ENCODE assay signal across 8 cellular contexts in the genomic region with DNA sequence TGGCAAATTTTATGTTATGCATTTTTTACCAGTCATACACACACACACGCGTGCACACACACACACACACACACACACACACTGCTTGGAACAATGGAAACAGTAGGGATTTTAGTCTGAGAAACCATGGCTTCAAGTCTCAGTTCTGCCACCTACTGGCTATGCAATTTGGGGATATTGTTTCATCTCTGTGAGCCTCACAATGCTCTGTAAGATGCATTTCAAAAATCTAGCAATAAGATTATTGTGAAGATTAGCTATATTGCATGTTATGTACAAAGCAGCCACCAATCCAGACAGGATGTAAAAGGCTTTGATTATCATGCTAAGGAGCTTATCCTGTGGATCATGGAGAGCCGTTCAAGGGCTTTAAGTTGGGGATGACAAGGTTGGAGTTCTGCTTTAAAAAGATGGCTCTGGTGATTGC.
A peak's percentile ranks its signal among the peaks of the same experiment; 100 is the strongest.
DNase-seq lines count a peak whose midpoint lies in the region; ATAC-seq and TF ChIP-seq lines count a peak whose summit lies in the region.

No MANE protein-coding gene starts in this region.

- no peaks in the 10 kb centered on the region for H3K9me3 ChIP-seq in AG04450 (ENCODE audit: control insufficient read depth, insufficient read depth, low read length)

- POLR2A ChIA-PET in AG04450 (lab: Yijun Ruan, JAX) (no interaction called here), WTC11 (lab: Charles Lee) (no interaction called here)

- DNase-seq in AG04450 (ENCODE audit: low read depth, low spot score) (peak; percentile 23), GM12864 (ENCODE audit: low read depth) (no peak), NCI-H187 treated with DMSO at 0.1 percent for 48 hours (lab: John Stamatoyannopoulos, UW) (peak; percentile 16), WTC11 (ENCODE audit: low spot score) (no peak), iris pigment epithelial cell (ENCODE audit: low read depth) (peak; percentile 65), activated T-cell treated with anti-CD3 and anti-CD28 coated beads for 4 hours (no peak)

- peaks cover 45% of the 10 kb centered on the region for H3K4me1 Mint-ChIP-seq in WTC11

- no peak overlapping the region for H3K4me3 ChIP-seq in AG04450 (ENCODE audit: low read depth, low read length)
- H3K4me3 ChIP-seq in GM12864 (ENCODE audit: low read depth, low read length), result no peak overlapping the region

- no peaks in the 10 kb centered on the region for H3K27me3 ChIP-seq in AG04450 (ENCODE audit: control insufficient read depth, insufficient read depth, low read length)

- no peak overlapping the region for H3K27ac ChIP-seq in AG04450 (ENCODE audit: low read depth, low read length)

- ATAC-seq in WTC11, result peak; percentile 47
- no peak for ATAC-seq in GM21717 (IDR thresholded peaks at IDR 0.05; ENCODE audit: unreplicated experiment)
- ATAC-seq in GM21381 (IDR thresholded peaks at IDR 0.05; ENCODE audit: unreplicated experiment), result no peak

- H3K9me3 Mint-ChIP-seq in WTC11, result no peaks in the 10 kb centered on the region

- no peaks in the 10 kb centered on the region for H3K36me3 Mint-ChIP-seq in WTC11

- no peaks in the 10 kb centered on the region for H3K27me3 Mint-ChIP-seq in WTC11 (ENCODE audit: low read depth)

- no peak overlapping the region for H3K4me3 Mint-ChIP-seq in WTC11

- CTCF ChIA-PET in AG04450 (lab: Charles Lee) (interaction anchor here (0.7 to 1.7 kb wide), 8 partner anchors 9 to 418 kb away, joined by 3 to 7 read pairs (median 3); no protein-coding TSS in a partner anchor), WTC11 (lab: Charles Lee) (interaction anchor here (0.8 to 1.4 kb wide), 4 partner anchors 9 to 140 kb away, joined by 3 read pairs; no protein-coding TSS in a partner anchor)

- TF ChIP-seq CTCF in AG04450 (IDR thresholded peaks at IDR 0.05; ENCODE audit: low read depth, low read length) (peak; percentile 54), GM12864 (IDR thresholded peaks at IDR 0.05; ENCODE audit: low read depth, low read length, missing control alignments) (peak; percentile 66), WTC11 (IDR thresholded peaks at IDR 0.05) (no peak)

- H3K27ac Mint-ChIP-seq in WTC11, result no peak overlapping the region

TF ChIP-seq in WTC11, 78 proteins besides CTCF, POLR2A, EP300 and RAD21:
- TF ChIP-seq, protein P1, sequence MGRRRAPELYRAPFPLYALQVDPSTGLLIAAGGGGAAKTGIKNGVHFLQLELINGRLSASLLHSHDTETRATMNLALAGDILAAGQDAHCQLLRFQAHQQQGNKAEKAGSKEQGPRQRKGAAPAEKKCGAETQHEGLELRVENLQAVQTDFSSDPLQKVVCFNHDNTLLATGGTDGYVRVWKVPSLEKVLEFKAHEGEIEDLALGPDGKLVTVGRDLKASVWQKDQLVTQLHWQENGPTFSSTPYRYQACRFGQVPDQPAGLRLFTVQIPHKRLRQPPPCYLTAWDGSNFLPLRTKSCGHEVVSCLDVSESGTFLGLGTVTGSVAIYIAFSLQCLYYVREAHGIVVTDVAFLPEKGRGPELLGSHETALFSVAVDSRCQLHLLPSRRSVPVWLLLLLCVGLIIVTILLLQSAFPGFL (CRISPR knock-in tag; IDR thresholded peaks at IDR 0.05; ENCODE audit: borderline replicate concordance), result no peak
- TF ChIP-seq ZNF396 (CRISPR knock-in tag; IDR thresholded peaks at IDR 0.05; ENCODE audit: borderline replicate concordance), result no peak
- TF ChIP-seq, protein P2, sequence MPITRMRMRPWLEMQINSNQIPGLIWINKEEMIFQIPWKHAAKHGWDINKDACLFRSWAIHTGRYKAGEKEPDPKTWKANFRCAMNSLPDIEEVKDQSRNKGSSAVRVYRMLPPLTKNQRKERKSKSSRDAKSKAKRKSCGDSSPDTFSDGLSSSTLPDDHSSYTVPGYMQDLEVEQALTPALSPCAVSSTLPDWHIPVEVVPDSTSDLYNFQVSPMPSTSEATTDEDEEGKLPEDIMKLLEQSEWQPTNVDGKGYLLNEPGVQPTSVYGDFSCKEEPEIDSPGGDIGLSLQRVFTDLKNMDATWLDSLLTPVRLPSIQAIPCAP (CRISPR knock-in tag; IDR thresholded peaks at IDR 0.05), result no peak
- TF ChIP-seq, protein P3, sequence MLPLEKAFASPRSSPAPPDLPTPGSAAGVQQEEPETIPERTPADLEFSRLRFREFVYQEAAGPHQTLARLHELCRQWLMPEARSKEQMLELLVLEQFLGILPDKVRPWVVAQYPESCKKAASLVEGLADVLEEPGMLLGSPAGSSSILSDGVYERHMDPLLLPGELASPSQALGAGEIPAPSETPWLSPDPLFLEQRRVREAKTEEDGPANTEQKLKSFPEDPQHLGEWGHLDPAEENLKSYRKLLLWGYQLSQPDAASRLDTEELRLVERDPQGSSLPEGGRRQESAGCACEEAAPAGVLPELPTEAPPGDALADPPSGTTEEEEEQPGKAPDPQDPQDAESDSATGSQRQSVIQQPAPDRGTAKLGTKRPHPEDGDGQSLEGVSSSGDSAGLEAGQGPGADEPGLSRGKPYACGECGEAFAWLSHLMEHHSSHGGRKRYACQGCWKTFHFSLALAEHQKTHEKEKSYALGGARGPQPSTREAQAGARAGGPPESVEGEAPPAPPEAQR (CRISPR knock-in tag; IDR thresholded peaks at IDR 0.05), result no peak

Comparison
In these comparisons a context has a peak if more than half of its experiments do, and no peak if none do; other contexts are left out.
1. DNase-seq: peak in AG04450 (single experiment), NCI-H187 treated with DMSO at 0.1 percent for 48 hours (single experiment) and iris pigment epithelial cell (single experiment); none in GM12864 (single experiment), WTC11 (single experiment) and activated T-cell treated with anti-CD3 and anti-CD28 coated beads for 4 hours (single experiment).